Comparison of ENCODE assay signal across 10 cellular contexts in genomic region chr9:101465330-101465915, GRCh38. TPM values are rescaled to one million over a fixed set of nuclear protein-coding genes. Genes with fewer than 3 reads are reported as not detected.
DNase-seq lines count a peak whose midpoint lies in the region; ATAC-seq and TF ChIP-seq lines count a peak whose summit lies in the region.
"Had no signal": no experiment of that assay in that cellular context is flagged by ENCODE, and none has a peak within 500 bp of the region (broad histone marks: within the 10 kb centered on the region; RNA-seq: fewer than 3 reads in every experiment).

No MANE protein-coding gene starts in this region.

- peaks cover 6% of the 10 kb centered on the region for H3K4me1 ChIP-seq in body of pancreas

- peak; percentile 32 to 47 (median 34) for DNase-seq in NCI-H1417 (lab: John Stamatoyannopoulos, UW)
- DNase-seq in NCI-H1417 treated with DMSO at 0.1 percent for 48 hours (lab: John Stamatoyannopoulos, UW), result no peak
- peak; percentile 84 to 89 for DNase-seq in NCI-H524 (lab: John Stamatoyannopoulos, UW)
- peak; percentile 52 to 71 (median 64) for DNase-seq in body of pancreas
- DNase-seq in left lobe of liver (ENCODE audit: low spot score), result no peak
- DNase-seq in effector memory CD8-positive, alpha-beta T cell, result no peak
- no peak for DNase-seq in NCI-H2029 treated with DMSO at 0.1 percent for 48 hours (lab: John Stamatoyannopoulos, UW)

- H3K36me3 Mint-ChIP-seq in effector memory CD8-positive, alpha-beta T cell (ENCODE audit: insufficient read depth), result no peaks in the 10 kb centered on the region

- H3K4me1 Mint-ChIP-seq in effector memory CD8-positive, alpha-beta T cell (ENCODE audit: low read depth in 2 of 2), result no peaks in the 10 kb centered on the region
- H3K4me1 Mint-ChIP-seq: B cell had no signal

- H3K9me3 ChIP-seq in body of pancreas, result no peaks in the 10 kb centered on the region

- no peak for TF ChIP-seq POLR2A in body of pancreas (IDR thresholded peaks at IDR 0.05)

- no peaks in the 10 kb centered on the region for H3K9me3 Mint-ChIP-seq in effector memory CD8-positive, alpha-beta T cell

- H3K4me3 ChIP-seq in body of pancreas, result no peak overlapping the region

- H3K27ac Mint-ChIP-seq in effector memory CD8-positive, alpha-beta T cell, result no peak overlapping the region
- H3K27ac Mint-ChIP-seq: B cell had no signal

- H3K36me3 ChIP-seq in body of pancreas (replicated peaks in 1 of 2; ENCODE audit: insufficient read depth in 1 of 2, low read depth in 2 of 2), result no peaks in the 10 kb centered on the region

- WGBS in body of pancreas, 2 donors, result 21 to 23% methylated on average over 6 of the region's 6 CpGs

- peaks cover 70 to 78% of the 10 kb centered on the region in 2 donors for H3K27me3 Mint-ChIP-seq in effector memory CD8-positive, alpha-beta T cell

- no peaks in the 10 kb centered on the region for H3K27me3 ChIP-seq in body of pancreas

- TF ChIP-seq CTCF in body of pancreas (IDR thresholded peaks at IDR 0.05), result peak; percentile 14 to 68 (median 54)

- intact Hi-C loops in body of pancreas (cut with DNase I), result loop anchor here (5.0 kb wide), 1 partner anchor 57 kb away; no protein-coding TSS in a partner anchor

- H3K27ac ChIP-seq in body of pancreas, result no peak overlapping the region

- no peak overlapping the region for H3K4me3 Mint-ChIP-seq in effector memory CD8-positive, alpha-beta T cell
- H3K4me3 Mint-ChIP-seq: B cell had no signal

- ATAC-seq in body of pancreas (peak; percentile 77), left lobe of liver (peak; percentile 98), GM21381 (IDR thresholded peaks at IDR 0.05; ENCODE audit: unreplicated experiment) (no peak)
- ATAC-seq in effector memory CD8-positive, alpha-beta T cell (replicated peaks), result no peak

RNA-seq across cellular contexts. Expression of gene ALDOB, which starts 29.8 kb away (rescaled TPM):
- total RNA-seq in body of pancreas (10 to 100 TPM; 23.4 to 86.6 TPM), left lobe of liver (4,002 TPM)
- total RNA-seq: activated CD8-positive, alpha-beta memory T cell treated with anti-CD3 and anti-CD28 coated beads for 36 hours; B cell had no signal

Comparison
In these comparisons a context has a peak if more than half of its experiments do, and no peak if none do; other contexts are left out.
1. DNase-seq: peak in NCI-H1417 (3 of 3), NCI-H524 (2 of 2) and body of pancreas (4 of 4); none in NCI-H1417 treated with DMSO at 0.1 percent for 48 hours (single experiment), left lobe of liver (single experiment), effector memory CD8-positive, alpha-beta T cell (0 of 3) and NCI-H2029 treated with DMSO at 0.1 percent for 48 hours (single experiment).
2. ATAC-seq: peak in body of pancreas (single experiment) and left lobe of liver (single experiment); none in effector memory CD8-positive, alpha-beta T cell (single experiment) and GM21381 (single experiment).
3. RNA of gene ALDOB, which starts 29.8 kb away (total RNA-seq): 4,002 TPM in left lobe of liver (single experiment); 23.4 to 86.6 TPM in body of pancreas; every median in the first group is over 10 times any median in the second.